Comparison of ENCODE assay signal across 8 cellular contexts in the genomic region with DNA sequence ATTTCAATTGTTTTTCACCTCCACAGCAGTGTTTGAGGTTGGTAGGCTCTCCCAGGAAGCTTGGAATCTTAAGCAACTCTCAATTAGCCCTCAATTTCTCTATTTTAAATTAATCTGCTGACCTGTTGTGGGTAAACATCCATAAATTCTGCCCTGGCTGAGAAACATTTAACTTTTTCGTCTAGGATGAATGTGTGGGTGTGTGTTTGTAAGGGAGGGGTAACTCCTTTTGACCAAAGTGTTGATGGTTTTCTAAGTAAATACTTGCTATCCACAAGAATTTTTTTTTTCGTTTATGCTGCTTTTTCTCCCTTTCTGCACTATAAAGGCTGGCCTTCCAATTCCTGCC. TPM values are rescaled to one million over a fixed set of nuclear protein-coding genes. Genes with fewer than 3 reads are reported as not detected.
DNase-seq lines count a peak whose midpoint lies in the region; ATAC-seq and TF ChIP-seq lines count a peak whose summit lies in the region.

No MANE protein-coding gene starts in this region.

- no peaks in the 10 kb centered on the region for H3K9me2 ChIP-seq in Karpas-422 (replicated peaks; ENCODE audit: insufficient read depth, low read length)

- peak overlapping the region; percentile 94 for H3K4me2 ChIP-seq in Karpas-422 (ENCODE audit: low read depth, low read length, poor library complexity, severe bottlenecking)

- no peaks in the 10 kb centered on the region for H3K9me3 Mint-ChIP-seq in dendritic cell treated with granulocyte-macrophage colony-stimulating factor and Interleukin-4, amounts not matched to agents 40 ng/mL and 50 ng/mL, for 4 days
- no peaks in the 10 kb centered on the region for H3K9me3 Mint-ChIP-seq in naive thymus-derived CD8-positive, alpha-beta T cell

- peaks cover 40% of the 10 kb centered on the region for H3K4me1 ChIP-seq in Karpas-422 (ENCODE audit: low read length)

- no peak for TF ChIP-seq CTCF in AG09309 (IDR thresholded peaks at IDR 0.05; ENCODE audit: control insufficient read depth, insufficient read depth, low read depth, low read length, missing control alignments)

- H3K9me3 ChIP-seq in Karpas-422 (ENCODE audit: low read length) = no peaks in the 10 kb centered on the region

- H3K27me3 Mint-ChIP-seq in dendritic cell treated with granulocyte-macrophage colony-stimulating factor and Interleukin-4, amounts not matched to agents 40 ng/mL and 50 ng/mL, for 4 days = no peaks in the 10 kb centered on the region
- no peaks in the 10 kb centered on the region for H3K27me3 Mint-ChIP-seq in naive thymus-derived CD8-positive, alpha-beta T cell

- DNase-seq in AG09309 (ENCODE audit: low read depth) (no peak), Karpas-422 (no peak), SHP77 treated with DMSO at 0.1 percent for 48 hours (lab: John Stamatoyannopoulos, UW) (no peak), RKO (ENCODE audit: low spot score) (no peak), NCI-H187 treated with DMSO at 0.1 percent for 48 hours (lab: John Stamatoyannopoulos, UW) (no peak)
- DNase-seq in naive thymus-derived CD8-positive, alpha-beta T cell = no peak
- DNase-seq in stimulated activated CD4-positive, alpha-beta T cell treated with anti-CD3 and anti-CD28 coated beads, Interleukin-15, amount 100 ng/mL, for 24 hours = no peak

- peaks cover 35% of the 10 kb centered on the region for H3K36me3 Mint-ChIP-seq in dendritic cell treated with granulocyte-macrophage colony-stimulating factor and Interleukin-4, amounts not matched to agents 40 ng/mL and 50 ng/mL, for 4 days (ENCODE audit: low read depth)
- peaks cover 0 to 5% (median 0%) of the 10 kb centered on the region in 3 donors for H3K36me3 Mint-ChIP-seq in naive thymus-derived CD8-positive, alpha-beta T cell

- peaks cover 54% of the 10 kb centered on the region for H3K4me1 Mint-ChIP-seq in dendritic cell treated with granulocyte-macrophage colony-stimulating factor and Interleukin-4, amounts not matched to agents 40 ng/mL and 50 ng/mL, for 4 days (ENCODE audit: low read depth)
- peaks cover 28 to 59% (median 55%) of the 10 kb centered on the region in 4 donors for H3K4me1 Mint-ChIP-seq in naive thymus-derived CD8-positive, alpha-beta T cell

- peak overlapping the region; percentile 85 for H3K4me3 ChIP-seq in AG09309 (ENCODE audit: control insufficient read depth, low read depth, low read length)
- peak overlapping the region; percentile 98 for H3K4me3 ChIP-seq in Karpas-422 (ENCODE audit: low read length)

- peak overlapping the region; percentile 96 for H3K27ac ChIP-seq in Karpas-422 (ENCODE audit: low read length)

- no peaks in the 10 kb centered on the region for H3K27me3 ChIP-seq in Karpas-422 (ENCODE audit: low read length)

- no peak overlapping the region for H2AFZ ChIP-seq in Karpas-422 (ENCODE audit: low read length)

- peaks cover 66% of the 10 kb centered on the region for H3K79me2 ChIP-seq in Karpas-422 (ENCODE audit: low read length)

- no peaks in the 10 kb centered on the region for H3K36me3 ChIP-seq in Karpas-422 (ENCODE audit: insufficient read depth, low read length)

- H3K9ac ChIP-seq in Karpas-422 (ENCODE audit: low read length) = peak overlapping the region; percentile 97

- H3K4me3 Mint-ChIP-seq in dendritic cell treated with granulocyte-macrophage colony-stimulating factor and Interleukin-4, amounts not matched to agents 40 ng/mL and 50 ng/mL, for 4 days = peak overlapping the region; percentile 96
- peak overlapping the region; percentile 82 to 98 (median 95) for H3K4me3 Mint-ChIP-seq in naive thymus-derived CD8-positive, alpha-beta T cell

- no peak for ATAC-seq in naive thymus-derived CD8-positive, alpha-beta T cell

- intact Hi-C loops in dendritic cell treated with granulocyte-macrophage colony-stimulating factor and Interleukin-4, amounts not matched to agents 40 ng/mL and 50 ng/mL, for 4 days (cut with micrococcal nuclease) = loop anchor here (10.0 kb wide), 2 partner anchors 90 to 250 kb away; partner anchors contain the start of gene DNAJC9

- POLR2A ChIA-PET in naive thymus-derived CD8-positive, alpha-beta T cell (lab: Charles Lee) = interaction anchor here (0.7 to 2.5 kb wide), 10 partner anchors 11 to 399 kb away, joined by 3 to 27 read pairs (median 4); partner anchors contain the start of genes ANXA7 and DNAJC9

- H3K27ac Mint-ChIP-seq in dendritic cell treated with granulocyte-macrophage colony-stimulating factor and Interleukin-4, amounts not matched to agents 40 ng/mL and 50 ng/mL, for 4 days = peak overlapping the region; percentile 100
- peak overlapping the region; percentile 89 to 98 (median 94) for H3K27ac Mint-ChIP-seq in naive thymus-derived CD8-positive, alpha-beta T cell

- no peaks in the 10 kb centered on the region for H4K20me1 ChIP-seq in Karpas-422 (ENCODE audit: insufficient read depth, low read depth, low read length)

RNA-seq across cellular contexts. Expression of gene PPP3CB, which starts 1.0 kb away (rescaled TPM):
- total RNA-seq in Karpas-422 (2014; rRNA removed; shearing (Covaris generic); ENCODE audit: low replicate concordance) = 24.1 and 51.0 TPM in 2 replicates
- total RNA-seq in naive thymus-derived CD8-positive, alpha-beta T cell = 10 to 100 TPM; 33.9 to 35.0 TPM
- polyA plus RNA-seq in naive thymus-derived CD8-positive, alpha-beta T cell = 1 to 10 TPM; 5.0 to 5.8 (median 5.8) TPM
